ENCODE assay signal across 19 cellular contexts in the genomic region with DNA sequence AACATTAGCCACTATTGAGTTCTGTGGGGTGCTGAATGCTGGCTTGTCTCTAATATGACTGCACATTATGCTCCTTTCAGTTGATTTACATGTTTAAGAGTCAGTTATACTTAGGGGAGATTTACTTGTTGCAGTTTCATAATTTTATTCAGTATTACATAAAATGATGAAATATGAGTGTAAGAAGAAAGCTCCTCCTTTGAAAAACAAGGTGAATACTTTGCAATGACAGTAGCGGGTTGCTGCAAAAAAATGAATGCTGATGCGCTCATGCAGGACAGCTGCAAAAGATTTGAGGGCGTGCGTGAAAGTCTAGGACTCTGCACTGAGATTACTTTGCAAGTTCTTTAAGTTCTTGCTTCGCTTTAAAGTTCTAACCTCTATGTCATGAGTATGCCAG. TPM values are rescaled to one million over a fixed set of nuclear protein-coding genes. Genes with fewer than 3 reads are reported as not detected.
A peak's percentile ranks its signal among the peaks of the same experiment; 100 is the strongest.
DNase-seq lines count a peak whose midpoint lies in the region; ATAC-seq and TF ChIP-seq lines count a peak whose summit lies in the region.
"Had no signal": no experiment of that assay in that cellular context is flagged by ENCODE, and none has a peak within 500 bp of the region (broad histone marks: within the 10 kb centered on the region; RNA-seq: fewer than 3 reads in every experiment).

No MANE protein-coding gene starts in this region.

- H4K20me1 ChIP-seq in Karpas-422 (ENCODE audit: insufficient read depth, low read depth, low read length) = peaks cover 11% of the 10 kb centered on the region; the same call in 1 of the 2 replicates
- no peaks in the 10 kb centered on the region for H4K20me1 ChIP-seq in neural progenitor cell (ENCODE audit: low read depth)

- H3K9me3 Mint-ChIP-seq in neural progenitor cell = no peaks in the 10 kb centered on the region
- H3K9me3 Mint-ChIP-seq: CD4-positive, alpha-beta memory T cell had no signal

- H3K27ac Mint-ChIP-seq in neural progenitor cell = no peak overlapping the region

- H3K4me2 ChIP-seq in Karpas-422 (ENCODE audit: low read depth, low read length, poor library complexity, severe bottlenecking) (no peak overlapping the region), neural progenitor cell (no peak overlapping the region)
- H3K4me2 ChIP-seq: SK-N-SH had no signal

- H3K4me3 Mint-ChIP-seq in neural progenitor cell = no peak overlapping the region
- H3K4me3 Mint-ChIP-seq: CD4-positive, alpha-beta memory T cell had no signal

- H3K4me1 Mint-ChIP-seq in neural progenitor cell = peaks cover 3% of the 10 kb centered on the region

- H3K9me2 ChIP-seq in Karpas-422 (replicated peaks; ENCODE audit: insufficient read depth, low read length) = no peaks in the 10 kb centered on the region
- H3K9me2 ChIP-seq: SK-N-SH had no signal

- H3K27ac ChIP-seq in Karpas-422 (ENCODE audit: low read length) (peak overlapping the region; percentile 24; the same call in 1 of the 2 replicates), neural progenitor cell (no peak overlapping the region)
- H3K27ac ChIP-seq in effector memory CD4-positive, alpha-beta T cell (ENCODE audit: insufficient read depth, low read length, poor library complexity, severe bottlenecking) = no peak overlapping the region

- H3F3A ChIP-seq in neural progenitor cell (ENCODE audit: low read depth) = no peaks in the 10 kb centered on the region

- TF ChIP-seq CTCF in AG10803 (conservative IDR thresholded peaks at IDR 0.05; ENCODE audit: low read length) (no peak), neural progenitor cell (IDR thresholded peaks at IDR 0.05) (no peak)

- H3K9me3 ChIP-seq in Karpas-422 (ENCODE audit: low read length) (no peaks in the 10 kb centered on the region), neural progenitor cell (ENCODE audit: low read depth) (no peaks in the 10 kb centered on the region)
- no peaks in the 10 kb centered on the region for H3K9me3 ChIP-seq in effector memory CD4-positive, alpha-beta T cell (ENCODE audit: control insufficient read depth, low read length)
- H3K9me3 ChIP-seq: BE2C, MG63, SK-N-SH had no signal

- peaks cover 8% of the 10 kb centered on the region for H3K36me3 Mint-ChIP-seq in neural progenitor cell

- H3K36me3 ChIP-seq in Karpas-422 (ENCODE audit: insufficient read depth, low read length) = peaks cover 19% of the 10 kb centered on the region; the same call in 1 of the 2 replicates
- no peaks in the 10 kb centered on the region for H3K36me3 ChIP-seq in neural progenitor cell
- H3K36me3 ChIP-seq in effector memory CD4-positive, alpha-beta T cell (ENCODE audit: control insufficient read depth, insufficient read depth, low read length) = peaks cover 16% of the 10 kb centered on the region

- DNase-seq in AG10803 (ENCODE audit: low read depth) (peak; percentile 44), Karpas-422 (no peak), dedifferentiated amniotic fluid mesenchymal stem cell (ENCODE audit: extremely low spot score) (peak; percentile 47), neural progenitor cell (ENCODE audit: low spot score) (no peak), NCI-H510A (lab: John Stamatoyannopoulos, UW) (no peak)
- DNase-seq in effector memory CD4-positive, alpha-beta T cell = no peak
- DNase-seq: ACHN; BE2C; CD4-positive, alpha-beta memory T cell; DND-41; GF-D8; HCEC 1CT; KG1; MG63; NCI-H1105; NCI-H1694 treated with DMSO at 0.1 percent for 48 hours; NCI-H748 treated with DMSO at 0.1 percent for 48 hours; SK-N-SH had no signal

- H2AFZ ChIP-seq in Karpas-422 (ENCODE audit: low read length) = no peak overlapping the region
- H2AFZ ChIP-seq in neural progenitor cell (replicated peaks) = no peak overlapping the region

- H3K9ac ChIP-seq in Karpas-422 (ENCODE audit: low read length) (no peak overlapping the region), neural progenitor cell (peak overlapping the region; percentile 6)
- H3K9ac ChIP-seq: SK-N-SH had no signal

- H3K27me3 Mint-ChIP-seq in neural progenitor cell (ENCODE audit: insufficient read depth, low read depth) = no peaks in the 10 kb centered on the region
- H3K27me3 Mint-ChIP-seq: CD4-positive, alpha-beta memory T cell had no signal

- no peak for ATAC-seq in HG03432 (IDR thresholded peaks at IDR 0.05; ENCODE audit: unreplicated experiment)

- H3K27me3 ChIP-seq in Karpas-422 (ENCODE audit: low read length) (no peaks in the 10 kb centered on the region), neural progenitor cell (no peaks in the 10 kb centered on the region)
- no peaks in the 10 kb centered on the region for H3K27me3 ChIP-seq in effector memory CD4-positive, alpha-beta T cell (replicated peaks; ENCODE audit: control insufficient read depth, insufficient read depth, low read length, poor library complexity, severe bottlenecking)
- H3K27me3 ChIP-seq: BE2C, MG63 had no signal

- H3K79me2 ChIP-seq in Karpas-422 (ENCODE audit: low read length) = peaks cover 98% of the 10 kb centered on the region
- peaks cover 38% of the 10 kb centered on the region for H3K79me2 ChIP-seq in neural progenitor cell (ENCODE audit: low read depth)

- H3K4me3 ChIP-seq in AG10803 (ENCODE audit: low read length) (no peak overlapping the region), Karpas-422 (ENCODE audit: low read length) (no peak overlapping the region), neural progenitor cell (no peak overlapping the region)
- H3K4me3 ChIP-seq in effector memory CD4-positive, alpha-beta T cell (ENCODE audit: insufficient read depth, low read depth, low read length, poor library complexity, severe bottlenecking) = no peak overlapping the region
- H3K4me3 ChIP-seq: MG63 had no signal

- H3K4me1 ChIP-seq in Karpas-422 (ENCODE audit: low read length) (peaks cover 18% of the 10 kb centered on the region; the same call in 1 of the 2 replicates), neural progenitor cell (no peaks in the 10 kb centered on the region)
- H3K4me1 ChIP-seq in effector memory CD4-positive, alpha-beta T cell (ENCODE audit: control insufficient read depth, insufficient read depth, low read length, poor library complexity, severe bottlenecking) = no peaks in the 10 kb centered on the region
- H3K4me1 ChIP-seq: BE2C had no signal

RNA-seq across cellular contexts. Expression of a gene that starts 22.6 kb away (rescaled TPM):
- 53.8 and 73.3 TPM in 2 replicates for total RNA-seq in Karpas-422 (2014; rRNA removed; shearing (Covaris generic); ENCODE audit: low replicate concordance)
- 42.7 and 46.1 TPM in 2 replicates for total RNA-seq in neural progenitor cell (ENCODE audit: low replicate concordance)

RNA-seq across cellular contexts. Expression of a gene that starts 52.0 kb away (rescaled TPM):
- total RNA-seq in Karpas-422 (2014; rRNA removed; shearing (Covaris generic); ENCODE audit: low replicate concordance) = 73.0 and 81.8 TPM in 2 replicates
- 68.4 and 80.8 TPM in 2 replicates for total RNA-seq in neural progenitor cell (ENCODE audit: low replicate concordance)

Comparison
In these comparisons a context has a peak if more than half of its experiments do, and no peak if none do; other contexts are left out.
1. DNase-seq: peak in AG10803 (single experiment) and dedifferentiated amniotic fluid mesenchymal stem cell (single experiment); none in Karpas-422 (single experiment), neural progenitor cell (single experiment), effector memory CD4-positive, alpha-beta T cell (0 of 3) and NCI-H510A (single experiment).